21 cellular contexts compared by ENCODE assay signal in the genomic region with DNA sequence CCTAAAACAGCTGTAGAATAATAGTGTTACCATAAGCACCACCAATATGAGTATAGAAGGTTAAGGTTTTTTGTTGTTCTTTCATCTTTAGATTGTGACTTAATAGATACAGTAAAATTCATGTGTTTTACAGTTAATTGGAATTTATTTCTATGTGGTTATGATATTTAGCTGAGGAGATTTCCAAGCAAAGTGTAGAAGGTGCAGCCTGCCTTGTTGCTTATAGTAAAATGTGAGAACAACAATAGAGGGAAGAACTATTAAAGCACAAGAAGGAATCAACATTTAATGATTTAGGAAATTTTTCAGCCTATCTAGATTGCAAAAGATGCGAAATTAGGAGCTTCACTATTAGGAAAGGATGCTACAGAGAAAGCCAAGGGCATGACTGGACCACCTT. TPM values are rescaled to one million over a fixed set of nuclear protein-coding genes. Genes with fewer than 3 reads are reported as not detected.
DNase-seq lines count a peak whose midpoint lies in the region; ATAC-seq, FAIRE-seq and TF ChIP-seq lines count a peak whose summit lies in the region.
"Had no signal": no experiment of that assay in that cellular context is flagged by ENCODE, and none has a peak within 500 bp of the region (broad histone marks: within the 10 kb centered on the region; RNA-seq: fewer than 3 reads in every experiment).

No MANE protein-coding gene starts in this region.

- H3K27me3 Mint-ChIP-seq in endothelial cell (ENCODE audit: unreplicated experiment) = peaks cover 5% of the 10 kb centered on the region
- H3K27me3 Mint-ChIP-seq: CD4-positive, alpha-beta memory T cell; CD4-positive, CD25-positive, alpha-beta regulatory T cell; CD8-positive, alpha-beta memory T cell had no signal

- CTCF ChIA-PET in HEK293 (lab: Yijun Ruan, JAX) = no interaction called here

- H3K36me3 Mint-ChIP-seq in endothelial cell (ENCODE audit: low read depth, unreplicated experiment) = peaks cover 41% of the 10 kb centered on the region

- H3K4me1 ChIP-seq in HEK293 (ENCODE audit: control insufficient read depth, insufficient read depth, low read length) = peaks cover 10% of the 10 kb centered on the region
- H3K4me1 ChIP-seq: BE2C, BLaER1 had no signal

- H3K9me3 Mint-ChIP-seq in endothelial cell (ENCODE audit: unreplicated experiment) = no peaks in the 10 kb centered on the region

- no peak for ATAC-seq in left colon
- no peak for ATAC-seq in GM21515 (IDR thresholded peaks at IDR 0.05; ENCODE audit: unreplicated experiment)

- DNase-seq in D721Med (ENCODE audit: insufficient read length, low spot score) = no peak
- DNase-seq in endothelial cell (ENCODE audit: low spot score) = no peak
- no peak for DNase-seq in left colon
- DNase-seq: 8988T; ACHN; BE2C; C1 segment of cervical spinal cord; CD4-positive, alpha-beta memory T cell; CD4-positive, CD25-positive, alpha-beta regulatory T cell; CD8-positive, alpha-beta memory T cell; COR-L47; DMS79 treated with DMSO at 0.1 percent for 48 hours; GF-D8 had no signal

- POLR2A ChIA-PET in HEK293 (lab: Yijun Ruan, JAX) = no interaction called here

- H3K27ac ChIP-seq in HEK293 (ENCODE audit: extremely low read depth, low read depth, low read length) = no peak overlapping the region
- H3K27ac ChIP-seq: BLaER1 had no signal

- intact Hi-C loops in left colon (cut with DNase I, micrococcal nuclease) = no loop called here

- no peak overlapping the region for H3K4me3 ChIP-seq in HEK293 (ENCODE audit: low read depth, low read length)
- H3K4me3 ChIP-seq: BLaER1 had no signal

- H3K36me3 ChIP-seq in HEK293 (ENCODE audit: control insufficient read depth in 2 of 2, insufficient read depth in 1 of 2, low read length in 2 of 2) = peaks cover 34 to 46% of the 10 kb centered on the region in 2 experiments
- H3K36me3 ChIP-seq: BE2C had no signal

- peak overlapping the region; percentile 45 for H3K4me3 Mint-ChIP-seq in endothelial cell (ENCODE audit: unreplicated experiment)
- H3K4me3 Mint-ChIP-seq: CD14-positive monocyte; CD4-positive, alpha-beta memory T cell; CD4-positive, CD25-positive, alpha-beta regulatory T cell; CD8-positive, alpha-beta memory T cell had no signal

- no peaks in the 10 kb centered on the region; the same call in 1 of the 2 replicates for H3K9me3 ChIP-seq in HEK293 (ENCODE audit: control insufficient read depth, insufficient read depth, low read depth, low read length)
- H3K9me3 ChIP-seq: BE2C had no signal

- H3K27ac Mint-ChIP-seq in endothelial cell (ENCODE audit: unreplicated experiment) = no peak overlapping the region
- H3K27ac Mint-ChIP-seq: CD14-positive monocyte; CD4-positive, alpha-beta memory T cell; CD4-positive, CD25-positive, alpha-beta regulatory T cell; CD8-positive, alpha-beta memory T cell had no signal

- peak; percentile 41 for FAIRE-seq in D721Med (lab: Jason Lieb, UNC)
- FAIRE-seq: A204.1, G401.6, GM12891, GM19239 had no signal

- TF ChIP-seq CTCF in D721Med (IDR thresholded peaks at IDR 0.05; ENCODE audit: insufficient read depth, missing control alignments) (no peak), HEK293 (tag by site-specific recombination; IDR thresholded peaks at IDR 0.05) (no peak), endothelial cell (IDR thresholded peaks at IDR 0.05; ENCODE audit: unreplicated experiment) (no peak)

- H3K4me1 Mint-ChIP-seq in endothelial cell (ENCODE audit: unreplicated experiment) = no peaks in the 10 kb centered on the region
- H3K4me1 Mint-ChIP-seq: CD14-positive monocyte; CD8-positive, alpha-beta memory T cell had no signal

TF ChIP-seq in HEK293, 187 proteins besides CTCF, POLR2A, EP300 and RAD21:
- TF ChIP-seq ZNF354C (tag by site-specific recombination; IDR thresholded peaks at IDR 0.05; ENCODE audit: borderline replicate concordance, low read depth) (no peak), ZBTB48 (tag by site-specific recombination; IDR thresholded peaks at IDR 0.05) (no peak), SCRT2 (tag by site-specific recombination; IDR thresholded peaks at IDR 0.05) (0 out of 2 replicates have a peak, but pooled peaks have one; percentile 38), ZNF335 (tag by site-specific recombination; conservative IDR thresholded peaks at IDR 0.05) (no peak)
- TF ChIP-seq, protein P1, sequence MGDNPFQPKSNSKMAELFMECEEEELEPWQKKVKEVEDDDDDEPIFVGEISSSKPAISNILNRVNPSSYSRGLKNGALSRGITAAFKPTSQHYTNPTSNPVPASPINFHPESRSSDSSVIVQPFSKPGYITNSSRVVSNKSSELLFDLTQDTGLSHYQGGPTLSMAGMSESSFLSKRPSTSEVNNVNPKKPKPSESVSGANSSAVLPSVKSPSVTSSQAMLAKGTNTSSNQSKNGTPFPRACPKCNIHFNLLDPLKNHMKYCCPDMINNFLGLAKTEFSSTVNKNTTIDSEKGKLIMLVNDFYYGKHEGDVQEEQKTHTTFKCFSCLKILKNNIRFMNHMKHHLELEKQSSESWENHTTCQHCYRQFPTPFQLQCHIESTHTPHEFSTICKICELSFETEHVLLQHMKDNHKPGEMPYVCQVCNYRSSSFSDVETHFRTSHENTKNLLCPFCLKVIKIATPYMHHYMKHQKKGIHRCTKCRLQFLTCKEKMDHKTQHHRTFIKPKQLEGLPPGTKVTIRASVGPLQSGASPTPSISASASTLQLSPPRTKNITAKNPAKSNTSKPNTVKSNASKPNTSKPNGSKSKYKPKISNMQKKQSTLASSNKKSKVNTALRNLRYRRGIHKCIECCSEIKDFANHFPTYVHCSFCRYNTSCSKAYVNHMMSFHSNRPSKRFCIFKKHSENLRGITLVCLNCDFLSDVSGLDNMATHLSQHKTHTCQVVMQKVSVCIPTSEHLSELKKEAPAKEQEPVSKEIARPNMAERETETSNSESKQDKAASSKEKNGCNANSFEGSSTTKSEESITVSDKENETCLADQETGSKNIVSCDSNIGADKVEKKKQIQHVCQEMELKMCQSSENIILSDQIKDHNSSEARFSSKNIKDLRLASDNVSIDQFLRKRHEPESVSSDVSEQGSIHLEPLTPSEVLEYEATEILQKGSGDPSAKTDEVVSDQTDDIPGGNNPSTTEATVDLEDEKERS (tag by site-specific recombination; IDR thresholded peaks at IDR 0.05) = peak; percentile 57; the same call in 1 of the 2 replicates

RNA-seq across cellular contexts. Expression of a gene that starts 47.9 kb away (rescaled TPM):
- 52.5 TPM for total RNA-seq in endothelial cell (ENCODE audit: unreplicated experiment)
- 10 to 100 TPM; 28.2 to 30.8 TPM for total RNA-seq in left colon
